Comparison of ENCODE assay signal across 1 cellular context in the genomic region with DNA sequence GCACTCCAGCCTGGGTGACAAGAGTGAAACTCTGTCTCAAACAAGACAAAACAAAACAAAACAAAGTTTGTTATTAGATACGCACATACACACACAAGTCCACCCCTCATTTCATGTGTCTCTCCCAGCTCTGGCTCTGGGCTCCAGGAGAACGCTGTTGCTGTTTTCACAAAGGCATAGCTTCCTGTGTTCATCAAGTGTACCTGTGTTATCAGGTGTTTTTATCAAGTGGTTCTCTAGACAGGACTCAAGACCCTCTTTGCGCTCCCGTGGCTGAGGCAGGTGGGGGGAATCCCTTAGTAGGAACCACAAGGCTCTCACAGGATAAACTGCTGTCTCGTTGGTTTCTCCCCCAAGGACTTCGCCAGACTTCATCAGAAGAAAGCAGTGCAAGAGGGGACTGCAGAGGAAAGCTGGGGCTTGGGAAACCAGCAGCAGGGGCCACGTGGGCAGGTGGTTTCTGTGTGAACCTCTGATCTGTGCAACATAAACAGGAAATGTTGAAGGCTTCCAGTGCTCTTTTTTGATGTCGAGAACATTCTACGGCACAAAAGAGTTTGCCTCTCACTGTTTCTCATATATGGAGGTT.
TF ChIP-seq lines count a peak whose summit lies in the region.

No MANE protein-coding gene starts in this region.

TF ChIP-seq in H1, 55 proteins besides CTCF, POLR2A, EP300 and RAD21:
- TF ChIP-seq BACH1 (IDR thresholded peaks at IDR 0.05; ENCODE audit: low read length): no peak
- TF ChIP-seq RFX5 (IDR thresholded peaks at IDR 0.05; ENCODE audit: borderline replicate concordance, low read depth, low read length): no peak
- TF ChIP-seq CBX8 (IDR thresholded peaks at IDR 0.05; ENCODE audit: borderline replicate concordance, low read depth, low read length): no peak
- TF ChIP-seq CREB1 (IDR thresholded peaks at IDR 0.05): no peak
- TF ChIP-seq MAFK (IDR thresholded peaks at IDR 0.05; ENCODE audit: low read depth, low read length): no peak
- no peak for TF ChIP-seq RNF2 (IDR thresholded peaks at IDR 0.05; ENCODE audit: borderline replicate concordance, low read depth, low read length, missing control alignments, poor library complexity, severe bottlenecking)
